Comparison of ENCODE assay signal across 8 cellular contexts in genomic region chr5:58724992-58725391, GRCh38.
"Had no signal": no experiment of that assay in that cellular context is flagged by ENCODE, and none has a peak within 500 bp of the region (broad histone marks: within the 10 kb centered on the region; RNA-seq: fewer than 3 reads in every experiment).

No MANE protein-coding gene starts in this region.

- H3K36me3 ChIP-seq: HAP-1 had no signal

- H3K4me1 ChIP-seq: HAP-1 had no signal

- H3K27ac ChIP-seq: GM23248, KMS-11 had no signal

- ATAC-seq: HCT116, HepG2 had no signal

- H3K9me3 ChIP-seq: HAP-1 had no signal

- H3K4me3 ChIP-seq: GM23248, HAP-1 had no signal

- DNase-seq: GM23248, GOT3, H7, KBM-7 had no signal
